In the genomic region with DNA sequence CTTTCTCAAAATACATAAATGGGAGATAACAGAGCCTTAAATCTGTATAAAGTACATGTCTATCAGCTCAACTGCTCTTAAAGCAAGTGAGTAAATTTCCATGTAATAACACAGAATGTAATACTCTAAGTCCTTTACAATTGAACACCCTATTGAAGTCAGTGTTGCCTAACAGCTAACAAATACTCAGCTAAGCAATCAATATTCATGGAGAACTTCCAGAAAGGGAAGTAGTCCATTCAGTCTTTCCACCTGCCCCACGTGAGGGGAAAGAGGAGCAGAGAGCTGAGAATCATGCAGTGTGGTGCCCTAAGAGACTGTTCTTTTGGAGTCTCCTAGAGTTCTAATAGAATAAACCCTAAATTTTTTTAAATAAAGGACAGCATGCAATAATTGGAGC, we compare ENCODE assay signal across 31 cellular contexts.
"Had no signal": no experiment of that assay in that cellular context is flagged by ENCODE, and none has a peak within 500 bp of the region (broad histone marks: within the 10 kb centered on the region; RNA-seq: fewer than 3 reads in every experiment).

No MANE protein-coding gene starts in this region.

- H3K4me3 ChIP-seq: SJSA1 had no signal

- H3K9me3 Mint-ChIP-seq: activated CD4-positive, alpha-beta T cell treated with anti-CD3 and anti-CD28 coated beads, Interleukin-2, amount 10 ng/mL, durations not matched to agents 24 days and 14 days; activated CD8-positive, alpha-beta T cell treated with anti-CD3 and anti-CD28 coated beads for 36 hours; activated naive CD8-positive, alpha-beta T cell treated with anti-CD3 and anti-CD28 coated beads for 36 hours; activated T-cell treated with anti-CD3 and anti-CD28 coated beads, Interleukin-2, amount 50 U/mL, for 72 hours; activated T-helper 17 cell treated with anti-CD3 and anti-CD28 coated beads, Interleukin-2, amount 50 U/mL, for 72 hours; T-helper 1 cell treated with Interleukin-12 subunit alpha and Interleukin-12 subunit beta and Interleukin-4 antibody, amounts not matched to agents 30 μg/mL and 1 μg/mL, for 36 hours; T-helper 2 cell treated with Interferon-gamma antibody and Interleukin-4, amounts not matched to agents 5 μg/mL and 100 μg/mL, for 36 hours had no signal

- H3K4me3 Mint-ChIP-seq: activated CD4-positive, alpha-beta T cell treated with anti-CD3 and anti-CD28 coated beads, Interleukin-2, amount 10 ng/mL, durations not matched to agents 24 days and 14 days; activated CD8-positive, alpha-beta T cell treated with anti-CD3 and anti-CD28 coated beads for 36 hours; activated naive CD8-positive, alpha-beta T cell treated with anti-CD3 and anti-CD28 coated beads for 36 hours; activated T-cell treated with anti-CD3 and anti-CD28 coated beads, Interleukin-2, amount 50 U/mL, for 72 hours; activated T-helper 17 cell treated with anti-CD3 and anti-CD28 coated beads, Interleukin-2, amount 50 U/mL, for 72 hours; T-helper 1 cell treated with Interleukin-12 subunit alpha and Interleukin-12 subunit beta and Interleukin-4 antibody, amounts not matched to agents 30 μg/mL and 1 μg/mL, for 36 hours; T-helper 2 cell treated with Interferon-gamma antibody and Interleukin-4, amounts not matched to agents 5 μg/mL and 100 μg/mL, for 36 hours had no signal

- H3K4me1 Mint-ChIP-seq: activated CD4-positive, alpha-beta T cell treated with anti-CD3 and anti-CD28 coated beads, Interleukin-2, amount 10 ng/mL, durations not matched to agents 24 days and 14 days; activated naive CD8-positive, alpha-beta T cell treated with anti-CD3 and anti-CD28 coated beads for 36 hours; activated T-helper 17 cell treated with anti-CD3 and anti-CD28 coated beads, Interleukin-2, amount 50 U/mL, for 72 hours had no signal

- H3K9ac ChIP-seq: SK-N-SH had no signal

- H3K36me3 Mint-ChIP-seq: activated naive CD8-positive, alpha-beta T cell treated with anti-CD3 and anti-CD28 coated beads for 36 hours had no signal

- H3K27ac Mint-ChIP-seq: activated CD4-positive, alpha-beta T cell treated with anti-CD3 and anti-CD28 coated beads, Interleukin-2, amount 10 ng/mL, durations not matched to agents 24 days and 14 days; activated CD8-positive, alpha-beta T cell treated with anti-CD3 and anti-CD28 coated beads for 36 hours; activated naive CD8-positive, alpha-beta T cell treated with anti-CD3 and anti-CD28 coated beads for 36 hours; activated T-cell treated with anti-CD3 and anti-CD28 coated beads, Interleukin-2, amount 50 U/mL, for 72 hours; activated T-helper 17 cell treated with anti-CD3 and anti-CD28 coated beads, Interleukin-2, amount 50 U/mL, for 72 hours; T-helper 1 cell treated with Interleukin-12 subunit alpha and Interleukin-12 subunit beta and Interleukin-4 antibody, amounts not matched to agents 30 μg/mL and 1 μg/mL, for 36 hours; T-helper 2 cell treated with Interferon-gamma antibody and Interleukin-4, amounts not matched to agents 5 μg/mL and 100 μg/mL, for 36 hours had no signal

- H3K27me3 ChIP-seq: brain microvascular endothelial cell had no signal

- DNase-seq: activated CD4-positive, alpha-beta T cell treated with anti-CD3 and anti-CD28 coated beads, Interleukin-2, amount 10 ng/mL, durations not matched to agents 24 days and 14 days; activated CD4-positive, alpha-beta T cell treated with anti-CD3 and anti-CD28 coated beads, Interleukin-2, amount 50 U/mL, for 4 hours; activated CD8-positive, alpha-beta T cell treated with anti-CD3 and anti-CD28 coated beads for 36 hours; activated effector memory CD4-positive, alpha-beta T cell treated with anti-CD3 and anti-CD28 coated beads, Interleukin-2, amount 50 U/mL, for 16 hours; activated naive CD4-positive, alpha-beta T cell; activated naive CD4-positive, alpha-beta T cell treated with anti-CD3 and anti-CD28 coated beads, Interleukin-2, amount 50 U/mL, for 16 hours; activated naive CD8-positive, alpha-beta T cell treated with anti-CD3 and anti-CD28 coated beads for 36 hours; activated T-cell treated with anti-CD3 and anti-CD28 coated beads, Interleukin-2, amount 50 U/mL, for 1 hour; activated T-cell treated with anti-CD3 and anti-CD28 coated beads, Interleukin-2, amount 50 U/mL, for 72 hours; amniotic stem cell; aorta; brain microvascular endothelial cell; central memory CD4-positive, alpha-beta T cell; Kasumi-1; KG1; MM.1S; MV-4-11; NCI-H1105; NCI-H1417 treated with DMSO at 0.1 percent for 48 hours; NCI-H1930; NCI-H2107; NCI-H226; NCI-H748 treated with DMSO at 0.1 percent for 48 hours; SHP77; SK-N-SH had no signal

- H3K9me3 ChIP-seq: SJSA1, SK-N-SH had no signal

- FAIRE-seq: TTC549 had no signal

- ATAC-seq: activated CD8-positive, alpha-beta T cell treated with anti-CD3 and anti-CD28 coated beads for 36 hours; activated T-cell treated with anti-CD3 and anti-CD28 coated beads, Interleukin-2, amount 50 U/mL, for 72 hours; activated T-helper 17 cell treated with anti-CD3 and anti-CD28 coated beads, Interleukin-2, amount 50 U/mL, for 72 hours; Panc1 had no signal

- H3K36me3 ChIP-seq: brain microvascular endothelial cell, SJSA1 had no signal

- H3K4me2 ChIP-seq: SK-N-SH had no signal

- H3K4me1 ChIP-seq: SJSA1 had no signal

- H3K27ac ChIP-seq: brain microvascular endothelial cell, SJSA1 had no signal

- H3K27me3 Mint-ChIP-seq: activated naive CD8-positive, alpha-beta T cell treated with anti-CD3 and anti-CD28 coated beads for 36 hours had no signal
